ENCODE assay signal across 16 cellular contexts in genomic region chr19:11018179-11018578, GRCh38. TPM values are rescaled to one million over a fixed set of nuclear protein-coding genes. Genes with fewer than 3 reads are reported as not detected.
A peak's percentile ranks its signal among the peaks of the same experiment; 100 is the strongest.
DNase-seq lines count a peak whose midpoint lies in the region; ATAC-seq and TF ChIP-seq lines count a peak whose summit lies in the region.
"Had no signal": no experiment of that assay in that cellular context is flagged by ENCODE, and none has a peak within 500 bp of the region (broad histone marks: within the 10 kb centered on the region; RNA-seq: fewer than 3 reads in every experiment).

No MANE protein-coding gene starts in this region.

- ATAC-seq in SK-N-SH treated with all-trans-retinoic acid at 6 μM for 48 hours (no peak), GM18502 (IDR thresholded peaks at IDR 0.05; ENCODE audit: poor library complexity, unreplicated experiment) (no peak)

- H3K9me3 Mint-ChIP-seq in activated T-cell treated with anti-CD3 and anti-CD28 coated beads, Interleukin-2, amount 50 U/mL, for 24 hours = no peaks in the 10 kb centered on the region
- H3K9me3 Mint-ChIP-seq: activated B cell treated with CpG ODN at 0.5 μM for 24 hours; activated naive CD8-positive, alpha-beta T cell treated with anti-CD3 and anti-CD28 coated beads, Interleukin-2, amount 10 ng/mL, durations not matched to agents 7 days and 5 days; CD8-positive, alpha-beta memory T cell; naive B cell had no signal

- TF ChIP-seq POLR2A in uterus (IDR thresholded peaks at IDR 0.05) = no peak
- no peak for TF ChIP-seq POLR2A in spleen (IDR thresholded peaks at IDR 0.05)

- H3K27me3 ChIP-seq in esophagus (ENCODE audit: control insufficient read depth in 1 of 2, insufficient read depth in 2 of 2, low read length in 2 of 2) = no peaks in the 10 kb centered on the region
- H3K27me3 ChIP-seq in uterus = no peaks in the 10 kb centered on the region
- H3K27me3 ChIP-seq in spleen (replicated peaks in 1 of 7) = no peaks in the 10 kb centered on the region
- H3K27me3 ChIP-seq: sigmoid colon had no signal

- H3K27ac Mint-ChIP-seq in activated T-cell treated with anti-CD3 and anti-CD28 coated beads, Interleukin-2, amount 50 U/mL, for 24 hours = peak overlapping the region; percentile 18
- H3K27ac Mint-ChIP-seq: activated B cell treated with CpG ODN at 0.5 μM for 24 hours; activated naive CD8-positive, alpha-beta T cell treated with anti-CD3 and anti-CD28 coated beads, Interleukin-2, amount 10 ng/mL, durations not matched to agents 7 days and 5 days had no signal

- H3K27me3 Mint-ChIP-seq in activated T-cell treated with anti-CD3 and anti-CD28 coated beads, Interleukin-2, amount 50 U/mL, for 24 hours = no peaks in the 10 kb centered on the region
- H3K27me3 Mint-ChIP-seq: activated B cell treated with CpG ODN at 0.5 μM for 24 hours; activated naive CD8-positive, alpha-beta T cell treated with anti-CD3 and anti-CD28 coated beads, Interleukin-2, amount 10 ng/mL, durations not matched to agents 7 days and 5 days; naive B cell had no signal

- H3K4me3 ChIP-seq in esophagus (ENCODE audit: low read depth in 1 of 2, low read length in 2 of 2) (no peak overlapping the region), uterus (no peak overlapping the region), spleen (no peak overlapping the region)
- H3K4me3 ChIP-seq: sigmoid colon had no signal

- no peak for DNase-seq in activated T-cell treated with anti-CD3 and anti-CD28 coated beads, Interleukin-2, amount 50 U/mL, for 24 hours
- no peak for DNase-seq in activated T-cell treated with anti-CD3 and anti-CD28 coated beads, Interleukin-2, amount 50 U/mL, for 1 hour
- DNase-seq in mucosa of gallbladder (ENCODE audit: low spot score) (peak; percentile 17), uterus (peak; percentile 46 to 56), spleen (no peak)
- DNase-seq: 8988T; activated B cell treated with CpG ODN at 0.5 μM for 24 hours; activated naive CD8-positive, alpha-beta T cell treated with anti-CD3 and anti-CD28 coated beads, Interleukin-2, amount 10 ng/mL, durations not matched to agents 7 days and 5 days; CD8-positive, alpha-beta memory T cell; naive B cell; NCI-H226; sigmoid colon; SK-N-SH had no signal

- 78 to 81% methylated on average over 12 of the region's 12 CpGs for WGBS in esophagus, 2 donors
- 83 to 97% (median 93%) methylated on average over 12 of the region's 12 CpGs for WGBS in spleen, 5 donors

- H3K9me3 ChIP-seq in esophagus (ENCODE audit: control insufficient read depth in 2 of 2, insufficient read depth in 1 of 2, low read depth in 1 of 2, low read length in 1 of 2) = no peaks in the 10 kb centered on the region
- no peaks in the 10 kb centered on the region for H3K9me3 ChIP-seq in uterus
- no peaks in the 10 kb centered on the region for H3K9me3 ChIP-seq in spleen
- H3K9me3 ChIP-seq: sigmoid colon, SK-N-SH had no signal

- H3K36me3 Mint-ChIP-seq in activated T-cell treated with anti-CD3 and anti-CD28 coated beads, Interleukin-2, amount 50 U/mL, for 24 hours (ENCODE audit: low read depth) = peaks cover 95% of the 10 kb centered on the region

- intact Hi-C loops in uterus (cut with DNase I; ENCODE audit: low total_unique reads) (no loop called here), spleen (cut with DNase I; ENCODE audit: low total_unique reads) (no loop called here)

- TF ChIP-seq CTCF in uterus (IDR thresholded peaks at IDR 0.05) (no peak), spleen (IDR thresholded peaks at IDR 0.05 in 8 of 11, conservative IDR thresholded peaks at IDR 0.05 in 3 of 11) (no peak)

- peaks cover 0 to 7% of the 10 kb centered on the region in 2 donors for H3K4me1 ChIP-seq in esophagus (ENCODE audit: control insufficient read depth in 2 of 2, insufficient read depth in 2 of 2, low read length in 1 of 2)
- peaks cover 0 to 4% of the 10 kb centered on the region in 2 donors for H3K4me1 ChIP-seq in uterus
- H3K4me1 ChIP-seq in spleen = no peaks in the 10 kb centered on the region
- H3K4me1 ChIP-seq: sigmoid colon had no signal

- no peaks in the 10 kb centered on the region for H3K4me1 Mint-ChIP-seq in activated T-cell treated with anti-CD3 and anti-CD28 coated beads, Interleukin-2, amount 50 U/mL, for 24 hours (ENCODE audit: low read depth)
- H3K4me1 Mint-ChIP-seq: activated B cell treated with CpG ODN at 0.5 μM for 24 hours; CD8-positive, alpha-beta memory T cell had no signal

- H3K36me3 ChIP-seq in esophagus (ENCODE audit: control insufficient read depth in 2 of 2, insufficient read depth in 2 of 2, low read length in 1 of 2) (peaks cover 19 to 76% of the 10 kb centered on the region in 2 donors), uterus (no peaks in the 10 kb centered on the region), spleen (peaks cover 4 to 100% (median 99%) of the 10 kb centered on the region in 6 donors)

- H3K4me3 Mint-ChIP-seq in activated T-cell treated with anti-CD3 and anti-CD28 coated beads, Interleukin-2, amount 50 U/mL, for 24 hours = no peak overlapping the region
- H3K4me3 Mint-ChIP-seq: activated B cell treated with CpG ODN at 0.5 μM for 24 hours; activated naive CD8-positive, alpha-beta T cell treated with anti-CD3 and anti-CD28 coated beads, Interleukin-2, amount 10 ng/mL, durations not matched to agents 7 days and 5 days; CD8-positive, alpha-beta memory T cell; naive B cell had no signal

- H3K27ac ChIP-seq in esophagus (ENCODE audit: low read depth in 2 of 2, low read length in 1 of 2) (peak overlapping the region; percentile 59 to 62), uterus (peak overlapping the region; percentile 31 to 64), spleen (no peak overlapping the region)
- H3K27ac ChIP-seq: sigmoid colon had no signal

TF ChIP-seq in SK-N-SH treated with all-trans-retinoic acid at 6 μM for 48 hours, 23 proteins besides CTCF, POLR2A, EP300 and RAD21:
- no peak for TF ChIP-seq OSR1 (CRISPR knock-in tag; IDR thresholded peaks at IDR 0.05)
- TF ChIP-seq ZFP30 (CRISPR knock-in tag; IDR thresholded peaks at IDR 0.05) = no peak
- no peak for TF ChIP-seq ZFP3 (CRISPR knock-in tag; IDR thresholded peaks at IDR 0.05)
- TF ChIP-seq RARB (CRISPR knock-in tag; IDR thresholded peaks at IDR 0.05) = no peak
- TF ChIP-seq ZNF70 (CRISPR knock-in tag; IDR thresholded peaks at IDR 0.05) = no peak
- no peak for TF ChIP-seq BACH2 (CRISPR knock-in tag; IDR thresholded peaks at IDR 0.05; ENCODE audit: borderline replicate concordance)
- TF ChIP-seq PATZ1 (CRISPR knock-in tag; IDR thresholded peaks at IDR 0.05; ENCODE audit: borderline replicate concordance) = no peak

RNA-seq across cellular contexts. Expression of gene SMARCA4, which starts 57.3 kb away (rescaled TPM):
- polyA plus RNA-seq in esophagus (100 to 1,000 TPM in 1 of 2 donors, 10 to 100 TPM in 1; 66.8 to 113 TPM), spleen (10 to 100 TPM; 41.6 to 69.6 (median 58.4) TPM)
- total RNA-seq in mucosa of gallbladder (95.5 TPM), uterus (10 to 100 TPM; 44.6 to 78.7 (median 76.2) TPM), spleen (10 to 100 TPM; 61.5 to 95.6 (median 67.0) TPM)

Comparison
In these comparisons a context has a peak if more than half of its experiments do, and no peak if none do; other contexts are left out.
1. DNase-seq: peak in mucosa of gallbladder (single experiment) and uterus (2 of 2); none in activated T-cell treated with anti-CD3 and anti-CD28 coated beads, Interleukin-2, amount 50 U/mL, for 24 hours (single experiment), activated T-cell treated with anti-CD3 and anti-CD28 coated beads, Interleukin-2, amount 50 U/mL, for 1 hour (single experiment) and spleen (single experiment).
2. H3K27ac ChIP-seq: peak in esophagus (2 of 2) and uterus (2 of 2); none in spleen (0 of 8).